15 cellular contexts compared by ENCODE assay signal in genomic region chr18:44936485-44936884, GRCh38.
DNase-seq lines count a peak whose midpoint lies in the region; ATAC-seq and TF ChIP-seq lines count a peak whose summit lies in the region.
"Had no signal": no experiment of that assay in that cellular context is flagged by ENCODE, and none has a peak within 500 bp of the region (broad histone marks: within the 10 kb centered on the region; RNA-seq: fewer than 3 reads in every experiment).

No MANE protein-coding gene starts in this region.

- ATAC-seq in left ventricle myocardium superior: peak; percentile 69
- ATAC-seq in stimulated activated naive B cell treated with anti-CD40 and anti-IgM and Interleukin-4, amounts not matched to agents 10 μg/mL and 1 μg/mL and 100 μg/mL, for 72 hours (replicated peaks): no peak
- ATAC-seq in HG02571 (IDR thresholded peaks at IDR 0.05; ENCODE audit: unreplicated experiment): no peak
- no peak for ATAC-seq in HG03175 (IDR thresholded peaks at IDR 0.05; ENCODE audit: unreplicated experiment)
- ATAC-seq: GM12878, HCT116 had no signal

- peaks cover 0 to 11% of the 10 kb centered on the region in 2 donors for H3K4me1 ChIP-seq in right atrium auricular region

- DNase-seq in left ventricle myocardium superior: peak; percentile 37
- no peak for DNase-seq in right atrium auricular region (ENCODE audit: low spot score)
- peak; percentile 22 for DNase-seq in islet precursor cell
- no peak for DNase-seq in stimulated activated naive B cell treated with anti-CD40 and anti-IgM and Interleukin-4, amounts not matched to agents 10 μg/mL and 1 μg/mL and 100 μg/mL, for 72 hours
- DNase-seq in osteocyte (ENCODE audit: extremely low spot score, unreplicated experiment): no peak
- DNase-seq: ACHN; C1 segment of cervical spinal cord; Calu3; CD4-positive, alpha-beta T cell; DMS 273 treated with DMSO at 0.1 percent for 48 hours; DMS79 had no signal

- intact Hi-C loops in left ventricle myocardium superior (cut with micrococcal nuclease): no loop called here

- H3K9me3 ChIP-seq in right atrium auricular region: peaks cover 0 to 21% of the 10 kb centered on the region in 2 donors

- peaks cover 11 to 14% of the 10 kb centered on the region in 2 donors for H3K9me3 Mint-ChIP-seq in stimulated activated naive B cell treated with anti-CD40 and anti-IgM and Interleukin-4, amounts not matched to agents 10 μg/mL and 1 μg/mL and 100 μg/mL, for 72 hours
- peaks cover 19% of the 10 kb centered on the region for H3K9me3 Mint-ChIP-seq in osteocyte (ENCODE audit: unreplicated experiment)
- H3K9me3 Mint-ChIP-seq: CD4-positive, alpha-beta T cell had no signal

- H3K36me3 Mint-ChIP-seq in stimulated activated naive B cell treated with anti-CD40 and anti-IgM and Interleukin-4, amounts not matched to agents 10 μg/mL and 1 μg/mL and 100 μg/mL, for 72 hours: peaks cover 69 to 82% of the 10 kb centered on the region in 2 donors
- H3K36me3 Mint-ChIP-seq in osteocyte (ENCODE audit: unreplicated experiment): peaks cover 26% of the 10 kb centered on the region

- no peaks in the 10 kb centered on the region for H3K27me3 ChIP-seq in right atrium auricular region

- no peaks in the 10 kb centered on the region for H3K36me3 ChIP-seq in right atrium auricular region

- H3K27ac Mint-ChIP-seq in stimulated activated naive B cell treated with anti-CD40 and anti-IgM and Interleukin-4, amounts not matched to agents 10 μg/mL and 1 μg/mL and 100 μg/mL, for 72 hours: peak overlapping the region; percentile 9
- no peak overlapping the region for H3K27ac Mint-ChIP-seq in osteocyte (ENCODE audit: unreplicated experiment)
- H3K27ac Mint-ChIP-seq: CD4-positive, alpha-beta T cell had no signal

- peaks cover 27 to 52% of the 10 kb centered on the region in 2 donors for H3K4me1 Mint-ChIP-seq in stimulated activated naive B cell treated with anti-CD40 and anti-IgM and Interleukin-4, amounts not matched to agents 10 μg/mL and 1 μg/mL and 100 μg/mL, for 72 hours
- H3K4me1 Mint-ChIP-seq in osteocyte (ENCODE audit: unreplicated experiment): peaks cover 9% of the 10 kb centered on the region

- no peak for TF ChIP-seq CTCF in right atrium auricular region (IDR thresholded peaks at IDR 0.05)
- no peak for TF ChIP-seq CTCF in osteocyte (IDR thresholded peaks at IDR 0.05)

- no peak overlapping the region for H3K4me3 ChIP-seq in right atrium auricular region
- H3K4me3 ChIP-seq: GM12878 had no signal

- H3K27ac ChIP-seq in right atrium auricular region: no peak overlapping the region

- H3K27me3 Mint-ChIP-seq in stimulated activated naive B cell treated with anti-CD40 and anti-IgM and Interleukin-4, amounts not matched to agents 10 μg/mL and 1 μg/mL and 100 μg/mL, for 72 hours: no peaks in the 10 kb centered on the region
- no peaks in the 10 kb centered on the region for H3K27me3 Mint-ChIP-seq in osteocyte (ENCODE audit: unreplicated experiment)

- H3K4me3 Mint-ChIP-seq in stimulated activated naive B cell treated with anti-CD40 and anti-IgM and Interleukin-4, amounts not matched to agents 10 μg/mL and 1 μg/mL and 100 μg/mL, for 72 hours: no peak overlapping the region
- no peak overlapping the region for H3K4me3 Mint-ChIP-seq in osteocyte (ENCODE audit: unreplicated experiment)
- H3K4me3 Mint-ChIP-seq: CD4-positive, alpha-beta T cell had no signal

Comparison
In these comparisons a context has a peak if more than half of its experiments do, and no peak if none do; other contexts are left out.
1. DNase-seq: peak in left ventricle myocardium superior (single experiment) and islet precursor cell (single experiment); none in right atrium auricular region (single experiment), stimulated activated naive B cell treated with anti-CD40 and anti-IgM and Interleukin-4, amounts not matched to agents 10 μg/mL and 1 μg/mL and 100 μg/mL, for 72 hours (single experiment) and osteocyte (single experiment).